8 cellular contexts compared by ENCODE assay signal in the genomic region with DNA sequence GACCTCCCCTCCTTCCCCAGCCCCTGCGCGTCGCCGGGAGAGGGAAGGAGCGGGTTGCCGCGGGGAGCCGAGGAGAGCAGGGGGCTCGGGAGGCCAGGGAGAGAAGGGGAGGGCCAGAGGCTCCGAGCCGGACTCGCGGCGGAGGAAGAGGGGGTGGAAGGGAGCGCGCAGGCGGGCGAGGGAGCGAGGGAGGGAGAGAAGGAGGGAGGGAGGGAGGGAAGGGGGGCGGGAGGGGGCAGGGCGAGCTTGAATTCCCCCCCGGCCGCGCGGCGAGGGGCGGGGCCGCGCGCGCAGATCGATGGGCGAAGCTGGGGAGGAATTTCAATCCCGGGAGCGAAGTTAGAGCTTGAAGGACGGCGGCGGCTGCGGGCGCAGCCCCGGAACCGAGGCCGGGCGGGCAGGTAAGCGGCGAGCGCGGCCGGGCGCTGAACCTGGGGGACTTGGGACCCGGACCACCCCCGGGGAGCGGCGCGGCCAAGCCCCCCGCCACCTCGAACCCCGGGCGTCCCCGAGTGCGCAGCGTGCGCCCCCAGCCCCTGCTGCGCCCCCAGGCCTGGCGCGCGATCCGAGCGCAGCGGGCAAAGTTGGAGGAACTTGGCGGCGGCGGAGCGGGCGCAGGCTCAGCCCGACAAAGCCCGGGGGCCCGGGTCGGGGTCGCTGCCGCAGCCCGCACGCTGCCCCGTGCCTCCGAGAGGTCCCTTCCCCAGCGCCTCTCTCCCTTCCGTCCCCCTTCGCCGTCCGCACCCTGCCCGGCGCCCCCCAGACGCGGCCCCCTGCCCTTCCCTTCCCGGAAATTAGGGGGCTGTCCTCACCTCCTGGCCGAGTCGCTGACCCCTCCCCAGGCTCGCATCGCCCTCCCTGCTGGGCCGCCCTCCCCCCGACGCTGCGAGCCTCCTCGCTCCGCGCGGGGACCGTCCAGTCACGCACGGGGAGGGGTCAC. TPM values are rescaled to one million over a fixed set of nuclear protein-coding genes. Genes with fewer than 3 reads are reported as not detected.
DNase-seq lines count a peak whose midpoint lies in the region; ATAC-seq and TF ChIP-seq lines count a peak whose summit lies in the region.

Gene ELFN1, plus strand, starts transcription at position 324 of the 940 bp plus-strand sequence. CDS start 74,320 bp downstream, outside the sequence.

- intact Hi-C loops in breast epithelium (cut with DNase I; ENCODE audit: low total_unique reads) (no loop called here), lower lobe of right lung (cut with DNase I) (no loop called here)

- H3K4me3 ChIP-seq in AG04449 (ENCODE audit: low read depth, low read length) (peak within 1 kb of the TSS; percentile 48), HEK293 (ENCODE audit: low read depth, low read length) (peak within 1 kb of the TSS; percentile 36), breast epithelium (peak within 1 kb of the TSS; percentile 26 to 64 (median 48)), lower lobe of right lung (peak within 1 kb of the TSS; percentile 23)

- POLR2A ChIA-PET in AG04449 (lab: Yijun Ruan, JAX) = no interaction called here
- POLR2A ChIA-PET in HEK293 (lab: Yijun Ruan, JAX) = interaction anchor here (0.6 kb wide), 2 partner anchors 301 to 648 kb away, joined by 4 to 6 read pairs; no protein-coding TSS in a partner anchor

- TF ChIP-seq CTCF in AG04449 (IDR thresholded peaks at IDR 0.05; ENCODE audit: insufficient read depth, low read length, missing control alignments) = no peak
- no peak for TF ChIP-seq CTCF in HEK293 (tag by site-specific recombination; IDR thresholded peaks at IDR 0.05)
- TF ChIP-seq CTCF in breast epithelium (IDR thresholded peaks at IDR 0.05) = no peak
- no peak for TF ChIP-seq CTCF in lower lobe of right lung (IDR thresholded peaks at IDR 0.05)

- TF ChIP-seq POLR2A in breast epithelium (IDR thresholded peaks at IDR 0.05) = no peak

- CTCF ChIA-PET in AG04449 (lab: Yijun Ruan, JAX) (interaction anchor here (1.3 kb wide), 1 partner anchor 538 kb away, joined by 4 read pairs; no protein-coding TSS in a partner anchor), HEK293 (lab: Yijun Ruan, JAX) (no interaction called here)

- peaks cover 18 to 92% of the 10 kb centered on the region in 2 donors for H3K27me3 ChIP-seq in breast epithelium
- H3K27me3 ChIP-seq in lower lobe of right lung (ENCODE audit: low read depth) = peaks cover 92% of the 10 kb centered on the region

- H3K9me3 ChIP-seq in HEK293 (ENCODE audit: control insufficient read depth, insufficient read depth, low read depth, low read length) (no peaks in the 10 kb centered on the region), breast epithelium (no peaks in the 10 kb centered on the region), lower lobe of right lung (no peaks in the 10 kb centered on the region)

- no peak within 1 kb of the TSS; the same call in 1 of the 2 replicates for H3K27ac ChIP-seq in HEK293 (ENCODE audit: extremely low read depth, low read depth, low read length)
- H3K27ac ChIP-seq in breast epithelium = no peak within 1 kb of the TSS
- H3K27ac ChIP-seq in lower lobe of right lung = no peak within 1 kb of the TSS

- H3K36me3 ChIP-seq in HEK293 (ENCODE audit: control insufficient read depth in 2 of 2, insufficient read depth in 1 of 2, low read length in 2 of 2) = no peaks in the 10 kb centered on the region
- H3K36me3 ChIP-seq in breast epithelium = no peaks in the 10 kb centered on the region
- no peaks in the 10 kb centered on the region for H3K36me3 ChIP-seq in lower lobe of right lung

- ATAC-seq in lower lobe of right lung (no peak), GM21619 (IDR thresholded peaks at IDR 0.05; ENCODE audit: unreplicated experiment) (no peak)

- DNase-seq in AG04449 (ENCODE audit: low read depth, low spot score) (no peak), breast epithelium (ENCODE audit: low spot score in 2 of 2) (peak in 1 of 2 donors; percentile 34), lower lobe of right lung (peak; percentile 24), nucleus accumbens (lab: John Stamatoyannopoulos, UW) (no peak), GF-D8 (lab: John Stamatoyannopoulos, UW) (no peak), SHP77 treated with DMSO at 0.1 percent for 48 hours (lab: John Stamatoyannopoulos, UW) (no peak)

- H3K4me1 ChIP-seq in HEK293 (ENCODE audit: control insufficient read depth, insufficient read depth, low read length) (0 out of 2 replicates have a peak, but pooled peaks cover 3% of the 10 kb centered on the region), breast epithelium (peaks cover 5 to 16% of the 10 kb centered on the region in 2 donors), lower lobe of right lung (peaks cover 30% of the 10 kb centered on the region)

TF ChIP-seq in HEK293, 187 proteins besides CTCF, POLR2A, EP300 and RAD21 (continues in another document):
- TF ChIP-seq BCL11A (tag by site-specific recombination; IDR thresholded peaks at IDR 0.05; ENCODE audit: low read depth) (no peak), ZNF266 (tag by site-specific recombination; IDR thresholded peaks at IDR 0.05; ENCODE audit: low read depth) (no peak), SP2 (tag by site-specific recombination; IDR thresholded peaks at IDR 0.05) (peak; percentile 44), ZNF558 (tag by site-specific recombination; IDR thresholded peaks at IDR 0.05) (no peak), ZNF707 (tag by site-specific recombination; IDR thresholded peaks at IDR 0.05) (no peak), ZNF843 (tag by site-specific recombination; IDR thresholded peaks at IDR 0.05) (no peak), ZBTB8A (tag by site-specific recombination; IDR thresholded peaks at IDR 0.05) (peak; percentile 59), ZNF302 (tag by site-specific recombination; IDR thresholded peaks at IDR 0.05; ENCODE audit: low read depth) (no peak), ZNF48 (tag by site-specific recombination; IDR thresholded peaks at IDR 0.05) (no peak), ZNF354C (tag by site-specific recombination; IDR thresholded peaks at IDR 0.05; ENCODE audit: borderline replicate concordance, low read depth) (no peak), GLIS2 (tag by site-specific recombination; IDR thresholded peaks at IDR 0.05) (peak; percentile 63), ZNF530 (tag by site-specific recombination; IDR thresholded peaks at IDR 0.05; ENCODE audit: low read depth) (no peak), ZNF426 (tag by site-specific recombination; IDR thresholded peaks at IDR 0.05) (no peak), ZSCAN23 (tag by site-specific recombination; IDR thresholded peaks at IDR 0.05) (no peak), PATZ1 (tag by site-specific recombination; IDR thresholded peaks at IDR 0.05) (peak; percentile 75), HOXA7 (CRISPR knock-in tag; IDR thresholded peaks at IDR 0.05; ENCODE audit: borderline replicate concordance) (no peak), ZNF600 (tag by site-specific recombination; IDR thresholded peaks at IDR 0.05) (no peak)
- TF ChIP-seq, protein P1, sequence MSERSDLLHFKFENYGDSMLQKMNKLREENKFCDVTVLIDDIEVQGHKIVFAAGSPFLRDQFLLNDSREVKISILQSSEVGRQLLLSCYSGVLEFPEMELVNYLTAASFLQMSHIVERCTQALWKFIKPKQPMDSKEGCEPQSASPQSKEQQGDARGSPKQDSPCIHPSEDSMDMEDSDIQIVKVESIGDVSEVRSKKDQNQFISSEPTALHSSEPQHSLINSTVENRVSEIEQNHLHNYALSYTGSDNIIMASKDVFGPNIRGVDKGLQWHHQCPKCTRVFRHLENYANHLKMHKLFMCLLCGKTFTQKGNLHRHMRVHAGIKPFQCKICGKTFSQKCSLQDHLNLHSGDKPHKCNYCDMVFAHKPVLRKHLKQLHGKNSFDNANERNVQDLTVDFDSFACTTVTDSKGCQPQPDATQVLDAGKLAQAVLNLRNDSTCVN (tag by site-specific recombination; optimal IDR thresholded peaks at IDR 0.05) = peak; percentile 41
- TF ChIP-seq, protein P2, sequence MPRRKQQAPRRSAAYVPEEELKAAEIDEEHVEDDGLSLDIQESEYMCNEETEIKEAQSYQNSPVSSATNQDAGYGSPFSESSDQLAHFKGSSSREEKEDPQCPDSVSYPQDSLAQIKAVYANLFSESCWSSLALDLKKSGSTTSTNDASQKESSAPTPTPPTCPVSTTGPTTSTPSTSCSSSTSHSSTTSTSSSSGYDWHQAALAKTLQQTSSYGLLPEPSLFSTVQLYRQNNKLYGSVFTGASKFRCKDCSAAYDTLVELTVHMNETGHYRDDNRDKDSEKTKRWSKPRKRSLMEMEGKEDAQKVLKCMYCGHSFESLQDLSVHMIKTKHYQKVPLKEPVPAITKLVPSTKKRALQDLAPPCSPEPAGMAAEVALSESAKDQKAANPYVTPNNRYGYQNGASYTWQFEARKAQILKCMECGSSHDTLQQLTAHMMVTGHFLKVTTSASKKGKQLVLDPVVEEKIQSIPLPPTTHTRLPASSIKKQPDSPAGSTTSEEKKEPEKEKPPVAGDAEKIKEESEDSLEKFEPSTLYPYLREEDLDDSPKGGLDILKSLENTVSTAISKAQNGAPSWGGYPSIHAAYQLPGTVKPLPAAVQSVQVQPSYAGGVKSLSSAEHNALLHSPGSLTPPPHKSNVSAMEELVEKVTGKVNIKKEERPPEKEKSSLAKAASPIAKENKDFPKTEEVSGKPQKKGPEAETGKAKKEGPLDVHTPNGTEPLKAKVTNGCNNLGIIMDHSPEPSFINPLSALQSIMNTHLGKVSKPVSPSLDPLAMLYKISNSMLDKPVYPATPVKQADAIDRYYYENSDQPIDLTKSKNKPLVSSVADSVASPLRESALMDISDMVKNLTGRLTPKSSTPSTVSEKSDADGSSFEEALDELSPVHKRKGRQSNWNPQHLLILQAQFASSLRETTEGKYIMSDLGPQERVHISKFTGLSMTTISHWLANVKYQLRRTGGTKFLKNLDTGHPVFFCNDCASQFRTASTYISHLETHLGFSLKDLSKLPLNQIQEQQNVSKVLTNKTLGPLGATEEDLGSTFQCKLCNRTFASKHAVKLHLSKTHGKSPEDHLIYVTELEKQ (tag by site-specific recombination; IDR thresholded peaks at IDR 0.05; ENCODE audit: borderline replicate concordance) = no peak

RNA-seq across cellular contexts. Expression of gene ELFN1, which starts in this region (rescaled TPM):
- total RNA-seq in breast epithelium = 1 to 10 TPM in 1 of 3 donors, under 1 TPM in 2; 0.59 to 1.3 (median 0.96) TPM
- total RNA-seq in lower lobe of right lung = 1.4 TPM
